Comparison of ENCODE assay signal across 1 cellular context in the genomic region with DNA sequence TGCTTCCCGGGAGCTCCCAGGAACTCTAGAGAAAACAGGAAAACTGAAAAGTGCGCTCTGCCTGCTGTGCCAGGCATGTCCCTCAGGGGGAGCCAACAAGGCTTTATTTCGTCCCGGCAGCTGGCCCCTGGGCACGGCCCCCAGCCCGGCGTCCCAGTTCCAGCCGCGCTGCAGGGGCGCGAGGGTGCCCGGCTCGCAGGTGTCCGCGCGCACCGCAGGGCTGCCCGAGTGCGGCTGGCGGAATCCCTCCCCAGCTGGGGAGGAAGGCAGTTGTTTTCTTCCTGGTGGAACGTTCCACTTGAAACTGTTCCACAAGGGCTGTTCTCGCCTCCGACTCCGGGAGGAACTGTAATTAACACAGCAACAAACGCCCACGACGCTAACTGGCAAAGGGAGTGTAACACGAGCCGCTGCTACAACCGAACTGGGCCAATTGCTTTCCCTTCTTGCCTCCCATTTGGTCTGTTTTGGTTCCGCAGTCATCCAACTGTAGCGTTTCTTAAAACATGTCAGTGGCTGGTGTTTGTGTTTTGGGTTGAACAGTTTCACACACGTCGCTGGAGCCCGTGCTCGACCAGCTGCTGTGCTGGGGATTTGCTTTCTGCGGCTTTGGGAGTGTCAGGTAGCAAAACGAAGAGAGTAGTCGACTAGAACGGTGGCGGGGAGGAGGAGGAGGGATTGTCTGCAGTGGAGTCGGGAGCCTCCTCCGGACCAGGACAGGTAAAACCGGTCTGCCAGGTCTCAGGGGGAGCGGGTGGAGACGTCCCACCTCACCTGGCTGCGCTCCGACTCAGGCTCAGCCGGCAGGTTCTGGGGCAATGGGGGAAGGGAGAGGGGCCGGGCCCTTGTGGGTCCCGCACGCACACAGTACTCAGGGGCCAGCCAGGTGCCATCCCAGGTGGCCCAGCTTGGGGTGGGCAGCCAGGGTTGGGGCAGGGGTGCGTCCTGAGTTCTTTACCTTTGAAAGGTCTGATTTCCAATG.
TF ChIP-seq lines count a peak whose summit lies in the region.

No MANE protein-coding gene starts in this region.

TF ChIP-seq in HepG2, 621 proteins besides CTCF, POLR2A, EP300 and RAD21 (continued from another document and continues in another):
- TF ChIP-seq, protein P1, sequence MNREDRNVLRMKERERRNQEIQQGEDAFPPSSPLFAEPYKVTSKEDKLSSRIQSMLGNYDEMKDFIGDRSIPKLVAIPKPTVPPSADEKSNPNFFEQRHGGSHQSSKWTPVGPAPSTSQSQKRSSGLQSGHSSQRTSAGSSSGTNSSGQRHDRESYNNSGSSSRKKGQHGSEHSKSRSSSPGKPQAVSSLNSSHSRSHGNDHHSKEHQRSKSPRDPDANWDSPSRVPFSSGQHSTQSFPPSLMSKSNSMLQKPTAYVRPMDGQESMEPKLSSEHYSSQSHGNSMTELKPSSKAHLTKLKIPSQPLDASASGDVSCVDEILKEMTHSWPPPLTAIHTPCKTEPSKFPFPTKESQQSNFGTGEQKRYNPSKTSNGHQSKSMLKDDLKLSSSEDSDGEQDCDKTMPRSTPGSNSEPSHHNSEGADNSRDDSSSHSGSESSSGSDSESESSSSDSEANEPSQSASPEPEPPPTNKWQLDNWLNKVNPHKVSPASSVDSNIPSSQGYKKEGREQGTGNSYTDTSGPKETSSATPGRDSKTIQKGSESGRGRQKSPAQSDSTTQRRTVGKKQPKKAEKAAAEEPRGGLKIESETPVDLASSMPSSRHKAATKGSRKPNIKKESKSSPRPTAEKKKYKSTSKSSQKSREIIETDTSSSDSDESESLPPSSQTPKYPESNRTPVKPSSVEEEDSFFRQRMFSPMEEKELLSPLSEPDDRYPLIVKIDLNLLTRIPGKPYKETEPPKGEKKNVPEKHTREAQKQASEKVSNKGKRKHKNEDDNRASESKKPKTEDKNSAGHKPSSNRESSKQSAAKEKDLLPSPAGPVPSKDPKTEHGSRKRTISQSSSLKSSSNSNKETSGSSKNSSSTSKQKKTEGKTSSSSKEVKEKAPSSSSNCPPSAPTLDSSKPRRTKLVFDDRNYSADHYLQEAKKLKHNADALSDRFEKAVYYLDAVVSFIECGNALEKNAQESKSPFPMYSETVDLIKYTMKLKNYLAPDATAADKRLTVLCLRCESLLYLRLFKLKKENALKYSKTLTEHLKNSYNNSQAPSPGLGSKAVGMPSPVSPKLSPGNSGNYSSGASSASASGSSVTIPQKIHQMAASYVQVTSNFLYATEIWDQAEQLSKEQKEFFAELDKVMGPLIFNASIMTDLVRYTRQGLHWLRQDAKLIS (CRISPR knock-in tag; IDR thresholded peaks at IDR 0.05): no peak
- TF ChIP-seq SOX5 (CRISPR knock-in tag; IDR thresholded peaks at IDR 0.05; ENCODE audit: borderline replicate concordance) (no peak), STAG1 (CRISPR knock-in tag; IDR thresholded peaks at IDR 0.05) (peak; percentile 55), ZIK1 (CRISPR knock-in tag; IDR thresholded peaks at IDR 0.05; ENCODE audit: borderline replicate concordance, low read depth) (no peak), ZXDC (CRISPR knock-in tag; IDR thresholded peaks at IDR 0.05) (no peak), ESRRA (CRISPR knock-in tag; IDR thresholded peaks at IDR 0.05; ENCODE audit: low read depth) (no peak), ZNF530 (CRISPR knock-in tag; IDR thresholded peaks at IDR 0.05; ENCODE audit: low read depth) (no peak), ZNF619 (CRISPR knock-in tag; IDR thresholded peaks at IDR 0.05) (no peak; the same call in 1 of the 2 replicates), ZNF792 (CRISPR knock-in tag; IDR thresholded peaks at IDR 0.05) (no peak), SAP130 (CRISPR knock-in tag; IDR thresholded peaks at IDR 0.05; ENCODE audit: low read depth) (peak; percentile 32; the same call in 1 of the 2 replicates), PAX8 (CRISPR knock-in tag; IDR thresholded peaks at IDR 0.05; ENCODE audit: borderline replicate concordance) (no peak), POGZ (CRISPR knock-in tag; IDR thresholded peaks at IDR 0.05) (peak; percentile 50; the same call in 1 of the 2 replicates), KMT2A (CRISPR knock-in tag; IDR thresholded peaks at IDR 0.05) (0 out of 2 replicates have a peak, but pooled peaks have one; percentile 23), ZNF850 (CRISPR knock-in tag; conservative IDR thresholded peaks at IDR 0.05) (no peak), BRCA1 (CRISPR knock-in tag; IDR thresholded peaks at IDR 0.05) (no peak), BHLHE40 (IDR thresholded peaks at IDR 0.05; ENCODE audit: low read length) (no peak), MEIS2 (CRISPR knock-in tag; IDR thresholded peaks at IDR 0.05) (0 out of 2 replicates have a peak, but pooled peaks have one; percentile 33), KAT8 (CRISPR knock-in tag; IDR thresholded peaks at IDR 0.05) (no peak), ZFX (CRISPR knock-in tag; IDR thresholded peaks at IDR 0.05; ENCODE audit: low read depth) (0 out of 2 replicates have a peak, but pooled peaks have one; percentile 25), ZSCAN29 (CRISPR knock-in tag; conservative IDR thresholded peaks at IDR 0.05) (no peak), ZNF17 (CRISPR knock-in tag; IDR thresholded peaks at IDR 0.05) (no peak), ZNF224 (CRISPR knock-in tag; IDR thresholded peaks at IDR 0.05) (0 out of 2 replicates have a peak, but pooled peaks have one; percentile 11), TGIF2 (CRISPR knock-in tag; IDR thresholded peaks at IDR 0.05) (no peak), ZNF652 (CRISPR knock-in tag; IDR thresholded peaks at IDR 0.05; ENCODE audit: borderline replicate concordance, low read depth) (no peak), MIER2 (CRISPR knock-in tag; IDR thresholded peaks at IDR 0.05) (no peak), PRMT3 (CRISPR knock-in tag; IDR thresholded peaks at IDR 0.05; ENCODE audit: borderline replicate concordance, low read depth) (no peak), ZNF788 (CRISPR knock-in tag; IDR thresholded peaks at IDR 0.05; ENCODE audit: borderline replicate concordance) (no peak), GABPB1 (CRISPR knock-in tag; IDR thresholded peaks at IDR 0.05) (peak; percentile 45; the same call in 1 of the 2 replicates), RBM22 (optimal IDR thresholded peaks at IDR 0.05; ENCODE audit: low read length) (no peak), MATR3 (CRISPR knock-in tag; IDR thresholded peaks at IDR 0.05) (no peak), TAF15 (IDR thresholded peaks at IDR 0.05; ENCODE audit: low read depth, low read length, poor library complexity, severe bottlenecking) (no peak), ADNP (CRISPR knock-in tag; IDR thresholded peaks at IDR 0.05) (no peak), HOXA3 (CRISPR knock-in tag; IDR thresholded peaks at IDR 0.05) (peak; percentile 44; the same call in 1 of the 2 replicates), ZBTB33 (CRISPR knock-in tag; IDR thresholded peaks at IDR 0.05) (no peak), ARNTL (CRISPR knock-in tag; IDR thresholded peaks at IDR 0.05) (no peak), IRF2 (CRISPR knock-in tag; IDR thresholded peaks at IDR 0.05) (no peak), ZFY (CRISPR knock-in tag; IDR thresholded peaks at IDR 0.05) (no peak), ZNF577 (CRISPR knock-in tag; IDR thresholded peaks at IDR 0.05; ENCODE audit: borderline replicate concordance, low read depth) (no peak)
- TF ChIP-seq, protein P2, sequence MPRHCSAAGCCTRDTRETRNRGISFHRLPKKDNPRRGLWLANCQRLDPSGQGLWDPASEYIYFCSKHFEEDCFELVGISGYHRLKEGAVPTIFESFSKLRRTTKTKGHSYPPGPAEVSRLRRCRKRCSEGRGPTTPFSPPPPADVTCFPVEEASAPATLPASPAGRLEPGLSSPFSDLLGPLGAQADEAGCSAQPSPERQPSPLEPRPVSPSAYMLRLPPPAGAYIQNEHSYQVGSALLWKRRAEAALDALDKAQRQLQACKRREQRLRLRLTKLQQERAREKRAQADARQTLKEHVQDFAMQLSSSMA (CRISPR knock-in tag; IDR thresholded peaks at IDR 0.05): no peak
- TF ChIP-seq, protein P3, sequence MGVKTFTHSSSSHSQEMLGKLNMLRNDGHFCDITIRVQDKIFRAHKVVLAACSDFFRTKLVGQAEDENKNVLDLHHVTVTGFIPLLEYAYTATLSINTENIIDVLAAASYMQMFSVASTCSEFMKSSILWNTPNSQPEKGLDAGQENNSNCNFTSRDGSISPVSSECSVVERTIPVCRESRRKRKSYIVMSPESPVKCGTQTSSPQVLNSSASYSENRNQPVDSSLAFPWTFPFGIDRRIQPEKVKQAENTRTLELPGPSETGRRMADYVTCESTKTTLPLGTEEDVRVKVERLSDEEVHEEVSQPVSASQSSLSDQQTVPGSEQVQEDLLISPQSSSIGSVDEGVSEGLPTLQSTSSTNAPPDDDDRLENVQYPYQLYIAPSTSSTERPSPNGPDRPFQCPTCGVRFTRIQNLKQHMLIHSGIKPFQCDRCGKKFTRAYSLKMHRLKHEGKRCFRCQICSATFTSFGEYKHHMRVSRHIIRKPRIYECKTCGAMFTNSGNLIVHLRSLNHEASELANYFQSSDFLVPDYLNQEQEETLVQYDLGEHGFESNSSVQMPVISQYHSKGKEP (CRISPR knock-in tag; IDR thresholded peaks at IDR 0.05): no peak
- TF ChIP-seq, protein P4, sequence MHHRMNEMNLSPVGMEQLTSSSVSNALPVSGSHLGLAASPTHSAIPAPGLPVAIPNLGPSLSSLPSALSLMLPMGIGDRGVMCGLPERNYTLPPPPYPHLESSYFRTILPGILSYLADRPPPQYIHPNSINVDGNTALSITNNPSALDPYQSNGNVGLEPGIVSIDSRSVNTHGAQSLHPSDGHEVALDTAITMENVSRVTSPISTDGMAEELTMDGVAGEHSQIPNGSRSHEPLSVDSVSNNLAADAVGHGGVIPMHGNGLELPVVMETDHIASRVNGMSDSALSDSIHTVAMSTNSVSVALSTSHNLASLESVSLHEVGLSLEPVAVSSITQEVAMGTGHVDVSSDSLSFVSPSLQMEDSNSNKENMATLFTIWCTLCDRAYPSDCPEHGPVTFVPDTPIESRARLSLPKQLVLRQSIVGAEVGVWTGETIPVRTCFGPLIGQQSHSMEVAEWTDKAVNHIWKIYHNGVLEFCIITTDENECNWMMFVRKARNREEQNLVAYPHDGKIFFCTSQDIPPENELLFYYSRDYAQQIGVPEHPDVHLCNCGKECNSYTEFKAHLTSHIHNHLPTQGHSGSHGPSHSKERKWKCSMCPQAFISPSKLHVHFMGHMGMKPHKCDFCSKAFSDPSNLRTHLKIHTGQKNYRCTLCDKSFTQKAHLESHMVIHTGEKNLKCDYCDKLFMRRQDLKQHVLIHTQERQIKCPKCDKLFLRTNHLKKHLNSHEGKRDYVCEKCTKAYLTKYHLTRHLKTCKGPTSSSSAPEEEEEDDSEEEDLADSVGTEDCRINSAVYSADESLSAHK (CRISPR knock-in tag; IDR thresholded peaks at IDR 0.05; ENCODE audit: borderline replicate concordance): no peak
- TF ChIP-seq, protein P5, sequence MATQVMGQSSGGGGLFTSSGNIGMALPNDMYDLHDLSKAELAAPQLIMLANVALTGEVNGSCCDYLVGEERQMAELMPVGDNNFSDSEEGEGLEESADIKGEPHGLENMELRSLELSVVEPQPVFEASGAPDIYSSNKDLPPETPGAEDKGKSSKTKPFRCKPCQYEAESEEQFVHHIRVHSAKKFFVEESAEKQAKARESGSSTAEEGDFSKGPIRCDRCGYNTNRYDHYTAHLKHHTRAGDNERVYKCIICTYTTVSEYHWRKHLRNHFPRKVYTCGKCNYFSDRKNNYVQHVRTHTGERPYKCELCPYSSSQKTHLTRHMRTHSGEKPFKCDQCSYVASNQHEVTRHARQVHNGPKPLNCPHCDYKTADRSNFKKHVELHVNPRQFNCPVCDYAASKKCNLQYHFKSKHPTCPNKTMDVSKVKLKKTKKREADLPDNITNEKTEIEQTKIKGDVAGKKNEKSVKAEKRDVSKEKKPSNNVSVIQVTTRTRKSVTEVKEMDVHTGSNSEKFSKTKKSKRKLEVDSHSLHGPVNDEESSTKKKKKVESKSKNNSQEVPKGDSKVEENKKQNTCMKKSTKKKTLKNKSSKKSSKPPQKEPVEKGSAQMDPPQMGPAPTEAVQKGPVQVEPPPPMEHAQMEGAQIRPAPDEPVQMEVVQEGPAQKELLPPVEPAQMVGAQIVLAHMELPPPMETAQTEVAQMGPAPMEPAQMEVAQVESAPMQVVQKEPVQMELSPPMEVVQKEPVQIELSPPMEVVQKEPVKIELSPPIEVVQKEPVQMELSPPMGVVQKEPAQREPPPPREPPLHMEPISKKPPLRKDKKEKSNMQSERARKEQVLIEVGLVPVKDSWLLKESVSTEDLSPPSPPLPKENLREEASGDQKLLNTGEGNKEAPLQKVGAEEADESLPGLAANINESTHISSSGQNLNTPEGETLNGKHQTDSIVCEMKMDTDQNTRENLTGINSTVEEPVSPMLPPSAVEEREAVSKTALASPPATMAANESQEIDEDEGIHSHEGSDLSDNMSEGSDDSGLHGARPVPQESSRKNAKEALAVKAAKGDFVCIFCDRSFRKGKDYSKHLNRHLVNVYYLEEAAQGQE (IDR thresholded peaks at IDR 0.05; ENCODE audit: borderline replicate concordance in 1 of 2, low read depth in 1 of 2, low read length in 2 of 2): no peak
- TF ChIP-seq, protein P6, sequence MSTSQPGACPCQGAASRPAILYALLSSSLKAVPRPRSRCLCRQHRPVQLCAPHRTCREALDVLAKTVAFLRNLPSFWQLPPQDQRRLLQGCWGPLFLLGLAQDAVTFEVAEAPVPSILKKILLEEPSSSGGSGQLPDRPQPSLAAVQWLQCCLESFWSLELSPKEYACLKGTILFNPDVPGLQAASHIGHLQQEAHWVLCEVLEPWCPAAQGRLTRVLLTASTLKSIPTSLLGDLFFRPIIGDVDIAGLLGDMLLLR (CRISPR knock-in tag; IDR thresholded peaks at IDR 0.05): no peak
